Comparison of ENCODE assay signal across 10 cellular contexts in genomic region chr5:135031813-135032612, GRCh38. TPM values are rescaled to one million over a fixed set of nuclear protein-coding genes. Genes with fewer than 3 reads are reported as not detected.
DNase-seq lines count a peak whose midpoint lies in the region; ATAC-seq, FAIRE-seq and TF ChIP-seq lines count a peak whose summit lies in the region.
"Had no signal": no experiment of that assay in that cellular context is flagged by ENCODE, and none has a peak within 500 bp of the region (broad histone marks: within the 10 kb centered on the region; RNA-seq: fewer than 3 reads in every experiment).

No MANE protein-coding gene starts in this region.

- H3K4me3 ChIP-seq in IMR-90 (ENCODE audit: insufficient read depth, low read depth, low read length) (peak overlapping the region; percentile 60), K562 (peak overlapping the region; percentile 99), mucosa of stomach (ENCODE audit: low read length) (no peak overlapping the region)

- no peak overlapping the region for H3K27ac ChIP-seq in CD4-positive, alpha-beta T cell (ENCODE audit: low read depth, low read length)
- H3K27ac ChIP-seq in IMR-90 (ENCODE audit: insufficient read depth, low read length) = peak overlapping the region; percentile 91
- peak overlapping the region; percentile 98 for H3K27ac ChIP-seq in K562 (ENCODE audit: extremely low read depth, low read depth, low read length)

- H4K20me1 ChIP-seq in IMR-90 (ENCODE audit: insufficient read depth, low read length) = peaks cover 23% of the 10 kb centered on the region
- no peaks in the 10 kb centered on the region for H4K20me1 ChIP-seq in K562 (replicated peaks; ENCODE audit: control insufficient read depth, insufficient read depth, low read length)

- DNase-seq in CD4-positive, alpha-beta T cell = no peak
- no peak for DNase-seq in IMR-90
- DNase-seq in K562 (ENCODE audit: extremely low read depth in 1 of 4, low spot score in 3 of 4) = peak in 1 of 4 experiments; percentile 35
- DNase-seq in NCI-H2171 (lab: John Stamatoyannopoulos, UW) = no peak
- DNase-seq in NCI-H2171 treated with DMSO at 0.1 percent for 48 hours (lab: John Stamatoyannopoulos, UW) = no peak
- DNase-seq in AG08396 (ENCODE audit: low spot score) = no peak
- DNase-seq in HuH-7 (ENCODE audit: low spot score) = no peak
- DNase-seq: activated CD4-positive, alpha-beta T cell treated with anti-CD3 and anti-CD28 coated beads for 48 hours; NCI-H2029 treated with DMSO at 0.1 percent for 48 hours had no signal

- peak overlapping the region; percentile 30 for H4K5ac ChIP-seq in IMR-90 (ENCODE audit: low read depth, low read length)

- BruUV-seq in IMR-90 (replicated peaks; lab: Mats Ljungman, UMichigan) (no TSS peak), K562 (replicated peaks; lab: Mats Ljungman, UMichigan) (no TSS peak)

- H3K4me1 Mint-ChIP-seq in CD4-positive, alpha-beta T cell (ENCODE audit: low read depth) = peaks cover 50% of the 10 kb centered on the region

- no peak for TF ChIP-seq RAD21 in IMR-90 (IDR thresholded peaks at IDR 0.05; ENCODE audit: low read length)
- no peak for TF ChIP-seq RAD21 in K562 (CRISPR knock-in tag; conservative IDR thresholded peaks at IDR 0.05 in 1 of 2, IDR thresholded peaks at IDR 0.05 in 1 of 2)

- peak overlapping the region; percentile 3 for H2AK9ac ChIP-seq in IMR-90 (replicated peaks; ENCODE audit: low read depth, low read length, poor library complexity)

- peak overlapping the region; percentile 61 to 69; a peak in 3 of 4 replicates for H4K8ac ChIP-seq in IMR-90 (ENCODE audit: low read depth in 2 of 2, low read length in 2 of 2)

- TF ChIP-seq CTCF in CD4-positive, alpha-beta T cell (IDR thresholded peaks at IDR 0.05) = no peak
- TF ChIP-seq CTCF in IMR-90 (conservative IDR thresholded peaks at IDR 0.05; ENCODE audit: low read depth, low read length) (no peak), K562 (IDR thresholded peaks at IDR 0.05 in 2 of 3, conservative IDR thresholded peaks at IDR 0.05 in 1 of 3; ENCODE audit: insufficient read depth in 2 of 3, low read depth in 1 of 3, low read length in 3 of 3) (no peak)

- peak overlapping the region; percentile 36 for H3K56ac ChIP-seq in IMR-90 (ENCODE audit: extremely low read depth, insufficient read depth, low read length)

- H3K4me3 Mint-ChIP-seq in CD4-positive, alpha-beta T cell = peak overlapping the region; percentile 68

- H3K14ac ChIP-seq in IMR-90 (replicated peaks; ENCODE audit: low read depth, low read length) = peak overlapping the region; percentile 18; the same call in 1 of the 2 replicates

- TF ChIP-seq POLR2A in IMR-90 (IDR thresholded peaks at IDR 0.05; ENCODE audit: low read depth, low read length) (no peak), K562 (conservative IDR thresholded peaks at IDR 0.05) (no peak)

- no peaks in the 10 kb centered on the region for H3K9me3 Mint-ChIP-seq in CD4-positive, alpha-beta T cell

- dilution Hi-C loops in IMR-90 (cut with HindIII; ENCODE audit: low sequenced_read_pairs, unreplicated experiment) = no loop called here

- H3K27ac Mint-ChIP-seq in CD4-positive, alpha-beta T cell = no peak overlapping the region

- intact Hi-C loops in CD4-positive, alpha-beta T cell (cut with DNase I, micrococcal nuclease) = loop anchor here in 1 of 2 experiments (2.0 kb wide), 1 partner anchor 67 kb away; no protein-coding TSS in a partner anchor
- intact Hi-C loops in IMR-90 (cut with micrococcal nuclease) = loop anchor here (2.0 to 5.0 kb wide), 4 partner anchors 107 to 230 kb away; no protein-coding TSS in a partner anchor
- intact Hi-C loops in K562 (cut with micrococcal nuclease) = loop anchor here (5.0 kb wide), 2 partner anchors 65 to 160 kb away; no protein-coding TSS in a partner anchor

- no peak for ATAC-seq in CD4-positive, alpha-beta T cell (ENCODE audit: poor library complexity)
- ATAC-seq in IMR-90 (ENCODE audit: low read depth) (no peak), K562 (no peak)

- H3K23ac ChIP-seq in IMR-90 (ENCODE audit: low read depth, low read length) = peak overlapping the region; percentile 39

- peak overlapping the region; percentile 8 for H2AFZ ChIP-seq in IMR-90 (replicated peaks; ENCODE audit: low read length, poor library complexity)
- H2AFZ ChIP-seq in K562 (ENCODE audit: low read depth, low read length) = no peak overlapping the region

- in situ Hi-C loops in IMR-90 (cut with MboI; ENCODE audit: low sequenced_read_pairs) = no loop called here
- in situ Hi-C loops in K562 (cut with MboI) = no loop called here

- H3K4me2 ChIP-seq in IMR-90 (ENCODE audit: low read depth, low read length) (peak overlapping the region; percentile 88), K562 (ENCODE audit: insufficient read depth, low read length) (peak overlapping the region; percentile 96)

- peaks cover 83% of the 10 kb centered on the region for H3K27me3 Mint-ChIP-seq in CD4-positive, alpha-beta T cell

- H2BK120ac ChIP-seq in IMR-90 (ENCODE audit: low read depth, low read length) = peak overlapping the region; percentile 13; the same call in 1 of the 2 replicates

- H3K36me3 ChIP-seq in IMR-90 (ENCODE audit: control insufficient read depth, insufficient read depth, low read length) = peaks cover 39% of the 10 kb centered on the region
- H3K36me3 ChIP-seq in K562 (ENCODE audit: control insufficient read depth, insufficient read depth, low read length) = peaks cover 47% of the 10 kb centered on the region
- no peaks in the 10 kb centered on the region for H3K36me3 ChIP-seq in mucosa of stomach (ENCODE audit: control insufficient read depth, insufficient read depth, low read length)

- H2BK20ac ChIP-seq in IMR-90 (ENCODE audit: low read depth, low read length) = no peak overlapping the region

- H3K9me1 ChIP-seq in IMR-90 (ENCODE audit: insufficient read depth, low read length) (0 out of 2 replicates have a peak, but pooled peaks cover 5% of the 10 kb centered on the region), K562 (ENCODE audit: control insufficient read depth, insufficient read depth, low read length) (no peaks in the 10 kb centered on the region)

- H3K4me1 ChIP-seq in IMR-90 (ENCODE audit: control insufficient read depth, insufficient read depth, low read length) = peaks cover 19% of the 10 kb centered on the region; the same call in 1 of the 2 replicates
- H3K4me1 ChIP-seq in K562 (replicated peaks in 1 of 2; ENCODE audit: control insufficient read depth in 2 of 2, insufficient read depth in 2 of 2, low read length in 2 of 2) = peaks cover 19 to 64% of the 10 kb centered on the region in 2 experiments
- H3K4me1 ChIP-seq in mucosa of stomach (ENCODE audit: control insufficient read depth, insufficient read depth, low read length) = peaks cover 15% of the 10 kb centered on the region

- H4K91ac ChIP-seq in IMR-90 (ENCODE audit: insufficient read depth, low read depth, low read length) = peak overlapping the region; percentile 32; the same call in 1 of the 2 replicates

- no peaks in the 10 kb centered on the region for H3K36me3 Mint-ChIP-seq in CD4-positive, alpha-beta T cell (ENCODE audit: low read depth)

- H3K79me2 ChIP-seq in K562 (ENCODE audit: control insufficient read depth, insufficient read depth, low read length) = peaks cover 74% of the 10 kb centered on the region

- peak overlapping the region; percentile 3 for H2BK5ac ChIP-seq in IMR-90 (ENCODE audit: low read depth, low read length, poor library complexity, severe bottlenecking)

- 100% methylated on average over 2 of the region's 12 CpGs; no CpG with 5 or more reads in 1 of the 2 experiments for WGBS in IMR-90 (ENCODE audit: extremely low coverage in 2 of 2, insufficient read length in 1 of 2), 2 experiments
- 5% methylated on average over 12 of the region's 12 CpGs for WGBS in K562 (ENCODE audit: insufficient coverage, low coverage, missing lambda C conversion rate)

- no peaks in the 10 kb centered on the region for H3K9me3 ChIP-seq in CD4-positive, alpha-beta T cell (ENCODE audit: control insufficient read depth, low read length)
- peaks cover 7% of the 10 kb centered on the region for H3K9me3 ChIP-seq in IMR-90 (ENCODE audit: control insufficient read depth, insufficient read depth, low read length)
- no peaks in the 10 kb centered on the region; the same call in 1 of the 2 replicates for H3K9me3 ChIP-seq in K562 (replicated peaks; ENCODE audit: control insufficient read depth, insufficient read depth, low read depth, low read length)
- H3K9me3 ChIP-seq in mucosa of stomach (ENCODE audit: control insufficient read depth, low read length) = no peaks in the 10 kb centered on the region

- peak overlapping the region; percentile 74 for H3K18ac ChIP-seq in IMR-90 (ENCODE audit: low read depth, low read length)

- H3K79me1 ChIP-seq in IMR-90 (ENCODE audit: low read depth in 1 of 2, low read length in 2 of 2) = peaks cover 3 to 36% of the 10 kb centered on the region in 2 experiments; a peak in 3 of 4 replicates

- no peak overlapping the region; the same call in 1 of the 2 replicates for H2AK5ac ChIP-seq in IMR-90 (ENCODE audit: low read depth, low read length)

- POLR2A ChIA-PET in CD4-positive, alpha-beta T cell (lab: Charles Lee) = no interaction called here
- POLR2A ChIA-PET in IMR-90 (lab: Charles Lee; ENCODE audit: unreplicated experiment) = interaction anchor here (0.7 to 1.7 kb wide), 3 partner anchors 108 to 398 kb away, joined by 4 to 16 read pairs (median 4); no protein-coding TSS in a partner anchor
- POLR2A ChIA-PET in K562 (lab: Yijun Ruan, JAX) = interaction anchor here (0.6 to 2.4 kb wide), 11 partner anchors 8 to 1038 kb away, joined by 3 to 12 read pairs (median 4); partner anchors contain the start of gene PCBD2

- FAIRE-seq in K562 (lab: Jason Lieb, UNC) = peak; percentile 89

- H3K9ac ChIP-seq in IMR-90 (ENCODE audit: low read depth, low read length) = peak overlapping the region; percentile 95
- peak overlapping the region; percentile 95 to 99 for H3K9ac ChIP-seq in K562 (ENCODE audit: insufficient read depth in 1 of 2, low read depth in 2 of 2, low read length in 2 of 2)
- peak overlapping the region; percentile 77 for H3K9ac ChIP-seq in mucosa of stomach (ENCODE audit: low read length)

- CTCF ChIA-PET in CD4-positive, alpha-beta T cell (lab: Charles Lee) = no interaction called here
- CTCF ChIA-PET in IMR-90 (lab: Yijun Ruan, JAX) (interaction anchor here (0.9 kb wide), 1 partner anchor 177 kb away, joined by 3 read pairs; no protein-coding TSS in a partner anchor), K562 (lab: Yijun Ruan, JAX; ENCODE audit: low intra/inter-chr PET ratio) (no interaction called here)

- no peak for TF ChIP-seq EP300 in K562 (IDR thresholded peaks at IDR 0.05; ENCODE audit: low read length)

- peak overlapping the region; percentile 53 for H3K4ac ChIP-seq in IMR-90 (ENCODE audit: low read depth, low read length)

- H2BK15ac ChIP-seq in IMR-90 (ENCODE audit: low read depth, low read length) = no peak overlapping the region

- H3K27me3 ChIP-seq in CD4-positive, alpha-beta T cell (ENCODE audit: control insufficient read depth, insufficient read depth, low read length) = peaks cover 85% of the 10 kb centered on the region
- H3K27me3 ChIP-seq in IMR-90 (ENCODE audit: control insufficient read depth, insufficient read depth, low read length) (peaks cover 2% of the 10 kb centered on the region; the same call in 1 of the 2 replicates), K562 (ENCODE audit: control insufficient read depth in 2 of 2, insufficient read depth in 2 of 2, low read length in 2 of 2) (no peaks in the 10 kb centered on the region), mucosa of stomach (ENCODE audit: control insufficient read depth, insufficient read depth, low read length) (peaks cover 52% of the 10 kb centered on the region)

RNA-seq across cellular contexts. Expression of gene PITX1, which starts 2.0 kb away (rescaled TPM):
- total RNA-seq in CD4-positive, alpha-beta T cell = not detected
- 10.3 and 10.4 TPM in 2 replicates for total RNA-seq in IMR-90 (2012; rRNA removed)
- polyA plus RNA-seq in IMR-90 (2012; rRNA removed) = 29.8 and 41.9 TPM in 2 replicates
- polyA plus RNA-seq in IMR-90 (2012; cell fraction: cytosol; rRNA removed) = 29.9 and 83.6 TPM in 2 replicates
- polyA plus RNA-seq in IMR-90 (2012; cell fraction: nucleus; rRNA removed; ENCODE audit: low replicate concordance) = 40.5 and 74.0 TPM in 2 replicates
- 10.2 and 35.6 TPM in 2 replicates for total RNA-seq in K562 (2011; cell fraction: chromatin; rRNA removed; ENCODE audit: low replicate concordance)
- total RNA-seq in K562 (2011; cell fraction: nucleolus; rRNA removed) = 39.9 and 42.6 TPM in 2 replicates
- total RNA-seq in K562 (2011; cell fraction: nucleoplasm; rRNA removed) = 19.5 and 26.3 TPM in 2 replicates
- 59.8 and 73.9 TPM in 2 replicates for total RNA-seq in K562 (2014; rRNA removed)
- 2.3 and 3.1 TPM in 2 replicates for total RNA-seq in K562 (2014; rRNA removed; fragmentation: Illumina TruSeq; extraction: Trizol)
- 24.9 and 25.3 TPM in 2 replicates for total RNA-seq in K562 (2015; rRNA removed; fragmentation: Illumina TruSeq; extraction: Trizol)
- total RNA-seq in K562 (2021) = 88.2 and 90.4 TPM in 2 replicates
- polyA plus RNA-seq in K562 (2011; rRNA removed) = 30.8 and 50.1 TPM in 2 replicates
- 91.0 and 189 TPM in 2 replicates for polyA plus RNA-seq in K562 (2011; cell fraction: cytosol; rRNA removed)
- 68.1 and 94.4 TPM in 2 replicates for polyA plus RNA-seq in K562 (2011; cell fraction: nucleus; rRNA removed)
- 34.0 and 38.0 TPM in 2 replicates for polyA plus RNA-seq in K562 (2012)
- 7.4 and 35.6 TPM in 2 replicates for polyA plus RNA-seq in K562 (2014; fragmentation: Illumina TruSeq; extraction: Trizol)
- polyA plus RNA-seq in K562 (2014; fragmentation: Nextera tagmentation; extraction: Ambion mirVana) = under 1 TPM; 0.13 to 0.17 TPM
- 58.7 and 64.6 TPM in 2 replicates for polyA plus RNA-seq in K562 (2014; rRNA removed)
- polyA minus RNA-seq in K562 (2011; rRNA and poly(A)+ RNA removed) = 12.0 and 21.7 TPM in 2 replicates
- polyA minus RNA-seq in K562 (2011; cell fraction: cytosol; rRNA and poly(A)+ RNA removed) = 56.3 and 80.4 TPM in 2 replicates
- polyA minus RNA-seq in K562 (2011; cell fraction: nucleus; rRNA and poly(A)+ RNA removed) = 21.8 and 31.4 TPM in 2 replicates
